8 cellular contexts compared by ENCODE assay signal in genomic region chr11:11966826-11967668, GRCh38. TPM values are rescaled to one million over a fixed set of nuclear protein-coding genes. Genes with fewer than 3 reads are reported as not detected.
DNase-seq lines count a peak whose midpoint lies in the region; ATAC-seq lines count a peak whose summit lies in the region.

No MANE protein-coding gene starts in this region.

- H3K27ac Mint-ChIP-seq in activated T-cell treated with anti-CD3 and anti-CD28 coated beads, Interleukin-2, amount 50 U/mL, for 72 hours, result no peak overlapping the region

- no peaks in the 10 kb centered on the region for H3K36me3 Mint-ChIP-seq in activated T-cell treated with anti-CD3 and anti-CD28 coated beads, Interleukin-2, amount 50 U/mL, for 72 hours (ENCODE audit: insufficient read depth in 2 of 2)

- peaks cover 4% of the 10 kb centered on the region for H3K4me1 Mint-ChIP-seq in activated T-cell treated with anti-CD3 and anti-CD28 coated beads, Interleukin-2, amount 50 U/mL, for 72 hours (ENCODE audit: low read depth)

- DNase-seq in COR-L47 (lab: John Stamatoyannopoulos, UW), result peak; percentile 59
- peak; percentile 2 for DNase-seq in OCI-M2 (lab: John Stamatoyannopoulos, UW; ENCODE audit: unreplicated experiment)
- DNase-seq in activated T-cell treated with anti-CD3 and anti-CD28 coated beads, Interleukin-2, amount 50 U/mL, for 72 hours, result peak; percentile 74 to 78
- peak; percentile 76 for DNase-seq in germinal center (ENCODE audit: low spot score)
- peak; percentile 58 to 96 (median 80) for DNase-seq in posterior cingulate gyrus

- no peaks in the 10 kb centered on the region for H3K27me3 Mint-ChIP-seq in activated T-cell treated with anti-CD3 and anti-CD28 coated beads, Interleukin-2, amount 50 U/mL, for 72 hours (ENCODE audit: low read depth)

- intact Hi-C loops in posterior cingulate gyrus (cut with DNase I), result no loop called here

- no peak overlapping the region for H3K4me3 Mint-ChIP-seq in activated T-cell treated with anti-CD3 and anti-CD28 coated beads, Interleukin-2, amount 50 U/mL, for 72 hours

- no peaks in the 10 kb centered on the region for H3K9me3 Mint-ChIP-seq in activated T-cell treated with anti-CD3 and anti-CD28 coated beads, Interleukin-2, amount 50 U/mL, for 72 hours

- ATAC-seq in GM19351 (IDR thresholded peaks at IDR 0.05; ENCODE audit: unreplicated experiment) (peak; percentile 99), HG03439 (IDR thresholded peaks at IDR 0.05; ENCODE audit: unreplicated experiment) (peak; percentile 85), GM18520 (IDR thresholded peaks at IDR 0.05; ENCODE audit: unreplicated experiment) (no peak)
- peak; percentile 78 to 82 for ATAC-seq in activated T-cell treated with anti-CD3 and anti-CD28 coated beads, Interleukin-2, amount 50 U/mL, for 72 hours (replicated peaks in 1 of 2)

RNA-seq across cellular contexts. Expression of gene DKK3, which starts 41.4 kb away (rescaled TPM):
- total RNA-seq in activated T-cell treated with anti-CD3 and anti-CD28 coated beads, Interleukin-2, amount 50 U/mL, for 72 hours, result under 1 TPM in 1 of 2 donors, not detected in 1; 0.19 TPM

Comparison
In these comparisons a context has a peak if more than half of its experiments do, and no peak if none do; other contexts are left out.
1. DNase-seq: peak in every context shown above with its lines; median percentile 80 in posterior cingulate gyrus; 76 in activated T-cell treated with anti-CD3 and anti-CD28 coated beads, Interleukin-2, amount 50 U/mL, for 72 hours; 76 in germinal center; 59 in COR-L47; 2 in OCI-M2.